Comparison of ENCODE assay signal across 10 cellular contexts in genomic region chr6:29354980-29355379, GRCh38. TPM values are rescaled to one million over a fixed set of nuclear protein-coding genes. Genes with fewer than 3 reads are reported as not detected.
"Had no signal": no experiment of that assay in that cellular context is flagged by ENCODE, and none has a peak within 500 bp of the region (broad histone marks: within the 10 kb centered on the region; RNA-seq: fewer than 3 reads in every experiment).

No MANE protein-coding gene starts in this region.

- H3K36me3 ChIP-seq: HAP-1 had no signal

- DNase-seq: GM23248, GOT3, H7, HFFc6, IMR-90 had no signal

- H3K4me3 ChIP-seq: GM23248, HAP-1 had no signal

- H3K27ac ChIP-seq: GM23248, HL-60 had no signal

- H2AFZ ChIP-seq: GM23248 had no signal

- H3K27ac Mint-ChIP-seq: HFFc6 had no signal

- H3K4me3 Mint-ChIP-seq: HFFc6 had no signal

- H3K9ac ChIP-seq: GM23248 had no signal

- ATAC-seq: HCT116 had no signal

- H3K9me3 ChIP-seq: HAP-1 had no signal

- H3K4me1 ChIP-seq: HAP-1 had no signal

RNA-seq across cellular contexts. Expression of gene OR5V1, which starts 13.7 kb away (rescaled TPM):
- total RNA-seq: GM23248, H4, H7, HFFc6, HT1080, IMR-90 had no signal
- polyA plus RNA-seq: GM23248, IMR-90 had no signal

RNA-seq across cellular contexts. Expression of gene OR12D3, which starts 20.1 kb away (rescaled TPM):
- total RNA-seq: GM23248, H4, H7, HFFc6, HT1080, IMR-90 had no signal
- polyA plus RNA-seq: GM23248, IMR-90 had no signal

RNA-seq across cellular contexts. Expression of gene OR12D2, which starts 40.5 kb away (rescaled TPM):
- total RNA-seq: GM23248, H4, H7, HFFc6, HT1080, IMR-90 had no signal
- polyA plus RNA-seq: GM23248, IMR-90 had no signal

RNA-seq across cellular contexts. Expression of gene OR14J1, which starts 53.5 kb away (rescaled TPM):
- total RNA-seq: GM23248, H4, H7, HFFc6, HT1080, IMR-90 had no signal
- polyA plus RNA-seq: GM23248, IMR-90 had no signal

RNA-seq across cellular contexts. Expression of gene OR12D1, which starts 59.7 kb away (rescaled TPM):
- total RNA-seq: GM23248, H4, H7, HFFc6, HT1080, IMR-90 had no signal
- polyA plus RNA-seq: GM23248, IMR-90 had no signal
